Comparison of ENCODE assay signal across 13 cellular contexts in the genomic region with DNA sequence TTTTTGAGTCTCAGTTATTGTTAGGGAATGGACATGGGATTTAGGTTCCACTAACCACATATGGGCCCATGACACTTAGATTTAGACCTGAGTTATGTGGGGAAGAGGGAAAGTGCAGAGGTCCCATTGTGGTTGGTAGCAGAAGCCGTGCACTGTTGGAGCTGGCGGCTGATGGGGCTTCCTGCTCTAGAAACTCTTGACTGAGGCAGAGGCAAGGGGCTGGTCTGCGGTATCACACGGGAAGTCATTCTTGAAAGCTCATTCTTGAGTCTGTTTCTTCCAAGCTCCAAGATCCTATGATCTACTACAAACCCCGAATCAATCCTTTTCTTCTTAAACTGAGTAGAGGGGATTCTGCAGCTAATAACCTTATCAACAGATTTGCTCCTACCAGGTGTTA. TPM values are rescaled to one million over a fixed set of nuclear protein-coding genes. Genes with fewer than 3 reads are reported as not detected.
DNase-seq lines count a peak whose midpoint lies in the region; ATAC-seq lines count a peak whose summit lies in the region.
"Had no signal": no experiment of that assay in that cellular context is flagged by ENCODE, and none has a peak within 500 bp of the region (broad histone marks: within the 10 kb centered on the region; RNA-seq: fewer than 3 reads in every experiment).

No MANE protein-coding gene starts in this region.

- POLR2A ChIA-PET in T-cell (lab: Charles Lee): interaction anchor here in 1 of 2 donors (0.7 kb wide), 1 partner anchor 119 kb away, joined by 3 read pairs; a partner anchor contains a TSS

- CTCF ChIA-PET in T-cell (lab: Charles Lee): interaction anchor here (0.6 to 1.3 kb wide), 12 partner anchors 11 to 567 kb away, joined by 3 to 7 read pairs (median 3); no protein-coding TSS in a partner anchor
- CTCF ChIA-PET in activated naive CD4-positive, alpha-beta T cell treated with anti-CD3 and anti-CD28 coated beads for 36 hours (lab: Charles Lee): interaction anchor here (0.6 to 4.4 kb wide), 5 partner anchors 10 to 247 kb away, joined by 3 to 22 read pairs (median 4); no protein-coding TSS in a partner anchor

- intact Hi-C loops in activated naive CD4-positive, alpha-beta T cell treated with anti-CD3 and anti-CD28 coated beads for 36 hours (cut with micrococcal nuclease): no loop called here

- H3K9me3 Mint-ChIP-seq in activated T-cell treated with anti-CD3 and anti-CD28 coated beads, Interleukin-2, amount 50 U/mL, for 24 hours: no peaks in the 10 kb centered on the region
- no peaks in the 10 kb centered on the region for H3K9me3 Mint-ChIP-seq in T-cell
- H3K9me3 Mint-ChIP-seq in activated naive CD4-positive, alpha-beta T cell treated with anti-CD3 and anti-CD28 coated beads for 36 hours: no peaks in the 10 kb centered on the region

- DNase-seq in activated T-cell treated with anti-CD3 and anti-CD28 coated beads for 1 hour (ENCODE audit: low read depth) (peak; percentile 32), T-cell (peak in 32 of 34 experiments; percentile 20 to 59 (median 45)), C1 segment of cervical spinal cord (lab: John Stamatoyannopoulos, UW) (no peak)
- no peak for DNase-seq in activated T-cell treated with anti-CD3 and anti-CD28 coated beads, Interleukin-2, amount 50 U/mL, for 24 hours
- DNase-seq in activated naive CD4-positive, alpha-beta T cell treated with anti-CD3 and anti-CD28 coated beads for 36 hours: peak; percentile 73
- peak; percentile 18 for DNase-seq in stimulated activated CD8-positive, alpha-beta memory T cell treated with anti-CD3 and anti-CD28 coated beads, Interleukin-7, amount 100 ng/mL, for 24 hours (ENCODE audit: low read depth)
- DNase-seq: ACHN, NCI-H1105, NCI-H2227 treated with DMSO at 0.1 percent for 48 hours, occipital lobe had no signal

- no peak overlapping the region for H3K27ac Mint-ChIP-seq in activated T-cell treated with anti-CD3 and anti-CD28 coated beads, Interleukin-2, amount 50 U/mL, for 24 hours
- peak overlapping the region in 1 of 2 donors; percentile 6 for H3K27ac Mint-ChIP-seq in T-cell
- H3K27ac Mint-ChIP-seq in activated naive CD4-positive, alpha-beta T cell treated with anti-CD3 and anti-CD28 coated beads for 36 hours: no peak overlapping the region

- peaks cover 7% of the 10 kb centered on the region for H3K4me1 Mint-ChIP-seq in activated T-cell treated with anti-CD3 and anti-CD28 coated beads, Interleukin-2, amount 50 U/mL, for 24 hours (ENCODE audit: low read depth)
- peaks cover 8 to 21% (median 10%) of the 10 kb centered on the region in 3 donors for H3K4me1 Mint-ChIP-seq in T-cell
- peaks cover 8% of the 10 kb centered on the region for H3K4me1 Mint-ChIP-seq in activated naive CD4-positive, alpha-beta T cell treated with anti-CD3 and anti-CD28 coated beads for 36 hours (ENCODE audit: low read depth)

- H3K27me3 Mint-ChIP-seq in activated T-cell treated with anti-CD3 and anti-CD28 coated beads, Interleukin-2, amount 50 U/mL, for 24 hours: peaks cover 8% of the 10 kb centered on the region
- peaks cover 7 to 8% of the 10 kb centered on the region in 2 donors for H3K27me3 Mint-ChIP-seq in T-cell
- H3K27me3 Mint-ChIP-seq in activated naive CD4-positive, alpha-beta T cell treated with anti-CD3 and anti-CD28 coated beads for 36 hours (ENCODE audit: low read depth): no peaks in the 10 kb centered on the region

- ATAC-seq in T-cell (replicated peaks in 1 of 4): peak; percentile 83 to 99 (median 96)
- ATAC-seq in HG02623 (IDR thresholded peaks at IDR 0.05; ENCODE audit: unreplicated experiment): no peak
- no peak for ATAC-seq in HG02852 (IDR thresholded peaks at IDR 0.05; ENCODE audit: unreplicated experiment)

- H3K4me3 Mint-ChIP-seq in activated T-cell treated with anti-CD3 and anti-CD28 coated beads, Interleukin-2, amount 50 U/mL, for 24 hours: no peak overlapping the region
- H3K4me3 Mint-ChIP-seq in T-cell: peak overlapping the region in 1 of 3 donors; percentile 51
- H3K4me3 Mint-ChIP-seq in activated naive CD4-positive, alpha-beta T cell treated with anti-CD3 and anti-CD28 coated beads for 36 hours: no peak overlapping the region

- H3K36me3 Mint-ChIP-seq in activated T-cell treated with anti-CD3 and anti-CD28 coated beads, Interleukin-2, amount 50 U/mL, for 24 hours (ENCODE audit: low read depth): no peaks in the 10 kb centered on the region
- H3K36me3 Mint-ChIP-seq in T-cell: no peaks in the 10 kb centered on the region
- no peaks in the 10 kb centered on the region for H3K36me3 Mint-ChIP-seq in activated naive CD4-positive, alpha-beta T cell treated with anti-CD3 and anti-CD28 coated beads for 36 hours (ENCODE audit: low read depth)

RNA-seq across cellular contexts. Expression of a gene that starts 56.9 kb away (rescaled TPM):
- under 1 TPM in 2 of 5 donors, not detected in 3; 0.15 to 0.28 TPM for total RNA-seq in T-cell
- total RNA-seq in activated naive CD4-positive, alpha-beta T cell treated with anti-CD3 and anti-CD28 coated beads for 36 hours: not detected
- total RNA-seq: fibroblast of villous mesenchyme, occipital lobe had no signal

Comparison
In these comparisons a context has a peak if more than half of its experiments do, and no peak if none do; other contexts are left out.
1. DNase-seq: peak in activated T-cell treated with anti-CD3 and anti-CD28 coated beads for 1 hour (single experiment), T-cell (32 of 34), activated naive CD4-positive, alpha-beta T cell treated with anti-CD3 and anti-CD28 coated beads for 36 hours (single experiment) and stimulated activated CD8-positive, alpha-beta memory T cell treated with anti-CD3 and anti-CD28 coated beads, Interleukin-7, amount 100 ng/mL, for 24 hours (single experiment); none in activated T-cell treated with anti-CD3 and anti-CD28 coated beads, Interleukin-2, amount 50 U/mL, for 24 hours (single experiment) and C1 segment of cervical spinal cord (0 of 14).
2. ATAC-seq: peak in T-cell (4 of 4); none in HG02623 (single experiment) and HG02852 (single experiment).